8 cellular contexts compared by ENCODE assay signal in genomic region chr9:106753155-106753671, GRCh38.
DNase-seq lines count a peak whose midpoint lies in the region; ATAC-seq and TF ChIP-seq lines count a peak whose summit lies in the region.

No MANE protein-coding gene starts in this region.

- DNase-seq in cardiac muscle cell (ENCODE audit: low read depth in 1 of 2, low spot score in 1 of 2) (no peak), left ventricle myocardium inferior (no peak), NB4 (ENCODE audit: low read depth) (peak; percentile 1), upper lobe of right lung (no peak), ascending aorta (ENCODE audit: low spot score in 2 of 2) (no peak), heart left ventricle (no peak)
- no peak for DNase-seq in stimulated activated CD4-positive, alpha-beta T cell treated with anti-CD3 and anti-CD28 coated beads, Interleukin-2, amount 100 ng/mL, for 48 hours

- H3K4me1 ChIP-seq in cardiac muscle cell (ENCODE audit: low read depth), result peaks cover 20% of the 10 kb centered on the region
- peaks cover 18% of the 10 kb centered on the region for H3K4me1 ChIP-seq in left ventricle myocardium inferior
- no peaks in the 10 kb centered on the region for H3K4me1 ChIP-seq in upper lobe of right lung
- no peaks in the 10 kb centered on the region for H3K4me1 ChIP-seq in ascending aorta
- peaks cover 0 to 11% (median 0%) of the 10 kb centered on the region in 12 donors for H3K4me1 ChIP-seq in heart left ventricle

- ATAC-seq in HG02885 (IDR thresholded peaks at IDR 0.05; ENCODE audit: poor library complexity, unreplicated experiment), result peak; percentile 93
- ATAC-seq in upper lobe of right lung, result peak; percentile 47
- no peak for ATAC-seq in heart left ventricle

- no peak for TF ChIP-seq CTCF in cardiac muscle cell (IDR thresholded peaks at IDR 0.05; ENCODE audit: low read depth, low read length)
- no peak for TF ChIP-seq CTCF in left ventricle myocardium inferior (IDR thresholded peaks at IDR 0.05; ENCODE audit: borderline replicate concordance)
- TF ChIP-seq CTCF in NB4 (IDR thresholded peaks at IDR 0.05; ENCODE audit: low read depth, low read length), result no peak
- TF ChIP-seq CTCF in upper lobe of right lung (IDR thresholded peaks at IDR 0.05), result no peak
- TF ChIP-seq CTCF in ascending aorta (IDR thresholded peaks at IDR 0.05), result no peak
- TF ChIP-seq CTCF in heart left ventricle (IDR thresholded peaks at IDR 0.05), result no peak

- H3K36me3 ChIP-seq in cardiac muscle cell (no peaks in the 10 kb centered on the region), left ventricle myocardium inferior (no peaks in the 10 kb centered on the region), upper lobe of right lung (no peaks in the 10 kb centered on the region), ascending aorta (no peaks in the 10 kb centered on the region), heart left ventricle (no peaks in the 10 kb centered on the region)

- H3K9me3 ChIP-seq in cardiac muscle cell (ENCODE audit: low read depth), result no peaks in the 10 kb centered on the region
- no peaks in the 10 kb centered on the region for H3K9me3 ChIP-seq in left ventricle myocardium inferior (replicated peaks)
- no peaks in the 10 kb centered on the region for H3K9me3 ChIP-seq in upper lobe of right lung
- H3K9me3 ChIP-seq in ascending aorta, result no peaks in the 10 kb centered on the region
- no peaks in the 10 kb centered on the region for H3K9me3 ChIP-seq in heart left ventricle

- no peak overlapping the region for H3K4me3 ChIP-seq in cardiac muscle cell
- H3K4me3 ChIP-seq in left ventricle myocardium inferior, result no peak overlapping the region
- no peak overlapping the region for H3K4me3 ChIP-seq in NB4 (ENCODE audit: low read depth, low read length)
- no peak overlapping the region for H3K4me3 ChIP-seq in upper lobe of right lung
- no peak overlapping the region for H3K4me3 ChIP-seq in ascending aorta
- H3K4me3 ChIP-seq in heart left ventricle, result no peak overlapping the region

- TF ChIP-seq POLR2A in NB4 (IDR thresholded peaks at IDR 0.05; ENCODE audit: extremely low read depth, insufficient read length) (no peak), heart left ventricle (IDR thresholded peaks at IDR 0.05) (no peak)

- intact Hi-C loops in left ventricle myocardium inferior (cut with micrococcal nuclease), result no loop called here
- intact Hi-C loops in upper lobe of right lung (cut with DNase I), result no loop called here
- intact Hi-C loops in ascending aorta (cut with DNase I), result no loop called here
- intact Hi-C loops in heart left ventricle (cut with DNase I), result no loop called here

- H3K27ac ChIP-seq in cardiac muscle cell (peak overlapping the region; percentile 19), left ventricle myocardium inferior (replicated peaks) (no peak overlapping the region), upper lobe of right lung (no peak overlapping the region), ascending aorta (no peak overlapping the region), heart left ventricle (no peak overlapping the region)

- H3K27me3 ChIP-seq in cardiac muscle cell, result no peaks in the 10 kb centered on the region
- H3K27me3 ChIP-seq in left ventricle myocardium inferior (ENCODE audit: low read depth), result no peaks in the 10 kb centered on the region
- no peaks in the 10 kb centered on the region for H3K27me3 ChIP-seq in upper lobe of right lung
- no peaks in the 10 kb centered on the region for H3K27me3 ChIP-seq in ascending aorta
- no peaks in the 10 kb centered on the region for H3K27me3 ChIP-seq in heart left ventricle

- WGBS in heart left ventricle, 4 donors, result 46 to 55% (median 49%) methylated on average over 4 of the region's 4 CpGs

Comparison
In these comparisons a context has a peak if more than half of its experiments do, and no peak if none do; other contexts are left out.
1. ATAC-seq: peak in HG02885 (single experiment) and upper lobe of right lung (single experiment); none in heart left ventricle (0 of 4).